In genomic region chr17:65901394-65901793, GRCh38 we compare ENCODE assay signal across 1 cellular context.
TF ChIP-seq lines count a peak whose summit lies in the region.

No MANE protein-coding gene starts in this region.

TF ChIP-seq in SK-N-SH, 30 proteins besides CTCF, POLR2A, EP300 and RAD21 (continued from another document):
- TF ChIP-seq USF2 (IDR thresholded peaks at IDR 0.05; ENCODE audit: borderline replicate concordance, low read depth, low read length) (no peak), ELF1 (IDR thresholded peaks at IDR 0.05) (no peak), GATA2 (CRISPR knock-in tag; IDR thresholded peaks at IDR 0.05) (peak; percentile 73), MAX (IDR thresholded peaks at IDR 0.05; ENCODE audit: low read depth) (no peak)
